ENCODE assay signal across 16 cellular contexts in genomic region chr6:54010340-54011276, GRCh38.
A peak's percentile ranks its signal among the peaks of the same experiment; 100 is the strongest.
DNase-seq lines count a peak whose midpoint lies in the region; TF ChIP-seq lines count a peak whose summit lies in the region.
"Had no signal": no experiment of that assay in that cellular context is flagged by ENCODE, and none has a peak within 500 bp of the region (broad histone marks: within the 10 kb centered on the region; RNA-seq: fewer than 3 reads in every experiment).

No MANE protein-coding gene starts in this region.

- H3K4me1 Mint-ChIP-seq in glutamatergic neuron (ENCODE audit: low read depth, unreplicated experiment), result no peaks in the 10 kb centered on the region

- H3K9ac ChIP-seq in BLaER1 treated with 17β-estradiol and CSF1 and Interleukin-3, amounts not matched to agents 10 nM and 100 nM, result peak overlapping the region in 1 of 11 experiments; percentile 26; a peak in 2 of 22 replicates

- H3K4me3 ChIP-seq in BLaER1 treated with 17β-estradiol and CSF1 and Interleukin-3, amounts not matched to agents 10 nM and 100 nM, result no peak overlapping the region
- peak overlapping the region; percentile 21 to 42 for H3K4me3 ChIP-seq in ascending aorta
- peak overlapping the region; percentile 4 to 25 for H3K4me3 ChIP-seq in right atrium auricular region
- no peak overlapping the region for H3K4me3 ChIP-seq in ovary
- H3K4me3 ChIP-seq in vagina, result no peak overlapping the region
- H3K4me3 ChIP-seq: upper lobe of right lung had no signal

- no peaks in the 10 kb centered on the region for H3K27me3 Mint-ChIP-seq in glutamatergic neuron (ENCODE audit: unreplicated experiment)

- H4K20me1 ChIP-seq in BLaER1 treated with 17β-estradiol and CSF1 and Interleukin-3, amounts not matched to agents 10 nM and 100 nM, result no peaks in the 10 kb centered on the region

- no peak overlapping the region for H3K27ac Mint-ChIP-seq in glutamatergic neuron (ENCODE audit: unreplicated experiment)

- no peaks in the 10 kb centered on the region for H3K9me3 ChIP-seq in BLaER1 treated with 17β-estradiol and CSF1 and Interleukin-3, amounts not matched to agents 10 nM and 100 nM (replicated peaks in 1 of 11)
- H3K9me3 ChIP-seq in ascending aorta (no peaks in the 10 kb centered on the region), right atrium auricular region (peaks cover 0 to 6% of the 10 kb centered on the region in 2 donors), ovary (no peaks in the 10 kb centered on the region), vagina (no peaks in the 10 kb centered on the region)
- H3K9me3 ChIP-seq: upper lobe of right lung had no signal

- 60 to 67% (median 63%) methylated on average over 7 of the region's 7 CpGs for WGBS in ovary, 3 donors

- intact Hi-C loops in ascending aorta (cut with DNase I), result no loop called here
- intact Hi-C loops in ovary (cut with DNase I), result no loop called here
- intact Hi-C loops in vagina (cut with DNase I), result no loop called here

- H3K36me3 Mint-ChIP-seq in glutamatergic neuron (ENCODE audit: unreplicated experiment), result no peaks in the 10 kb centered on the region

- H3K4me1 ChIP-seq in BLaER1 treated with 17β-estradiol and CSF1 and Interleukin-3, amounts not matched to agents 10 nM and 100 nM, result peaks cover 0 to 14% (median 8%) of the 10 kb centered on the region in 10 experiments; a peak in 14 of 20 replicates
- H3K4me1 ChIP-seq in ascending aorta (no peaks in the 10 kb centered on the region), right atrium auricular region (peaks cover 0 to 25% of the 10 kb centered on the region in 2 donors), ovary (ENCODE audit: insufficient read depth) (no peaks in the 10 kb centered on the region), vagina (no peaks in the 10 kb centered on the region)
- H3K4me1 ChIP-seq: upper lobe of right lung had no signal

- DNase-seq in ascending aorta (ENCODE audit: low spot score in 2 of 2) (no peak), right atrium auricular region (ENCODE audit: low spot score) (no peak), renal cortical epithelial cell (ENCODE audit: low read depth) (peak; percentile 64), glutamatergic neuron (no peak), ovary (no peak), vagina (ENCODE audit: extremely low spot score in 2 of 2) (no peak)
- DNase-seq in effector CD8-positive, alpha-beta T cell (lab: John Stamatoyannopoulos, UW), result no peak
- DNase-seq: activated CD4-positive, alpha-beta T cell treated with anti-CD3 and anti-CD28 coated beads, Interleukin-2, amount 50 U/mL, for 48 hours; activated gamma-delta T cell; caudate nucleus; GOT3; MV-4-11; NCI-H446; T1000; upper lobe of right lung had no signal

- peaks cover 1% of the 10 kb centered on the region for H3K9me3 Mint-ChIP-seq in glutamatergic neuron (ENCODE audit: unreplicated experiment)

- H3K27ac ChIP-seq in BLaER1 treated with 17β-estradiol and CSF1 and Interleukin-3, amounts not matched to agents 10 nM and 100 nM, result peak overlapping the region in 1 of 11 experiments; percentile 19; a peak in 1 of 22 replicates
- H3K27ac ChIP-seq in ascending aorta (no peak overlapping the region), right atrium auricular region (peak overlapping the region; percentile 67 to 84), ovary (no peak overlapping the region), vagina (no peak overlapping the region)
- H3K27ac ChIP-seq: upper lobe of right lung had no signal

- no peak overlapping the region for H3K4me3 Mint-ChIP-seq in glutamatergic neuron (ENCODE audit: unreplicated experiment)

- TF ChIP-seq EP300 in ovary (IDR thresholded peaks at IDR 0.05), result no peak

- no peak for TF ChIP-seq POLR2A in ovary (IDR thresholded peaks at IDR 0.05)
- TF ChIP-seq POLR2A in vagina (IDR thresholded peaks at IDR 0.05), result no peak

- H3K4me2 ChIP-seq in BLaER1 treated with 17β-estradiol and CSF1 and Interleukin-3, amounts not matched to agents 10 nM and 100 nM, result peak overlapping the region; percentile 4 to 75 (median 54); a peak in 18 of 22 replicates

- no peaks in the 10 kb centered on the region for H3K27me3 ChIP-seq in BLaER1 treated with 17β-estradiol and CSF1 and Interleukin-3, amounts not matched to agents 10 nM and 100 nM
- H3K27me3 ChIP-seq in ascending aorta, result no peaks in the 10 kb centered on the region
- no peaks in the 10 kb centered on the region for H3K27me3 ChIP-seq in right atrium auricular region
- H3K27me3 ChIP-seq in ovary, result no peaks in the 10 kb centered on the region
- no peaks in the 10 kb centered on the region for H3K27me3 ChIP-seq in vagina
- H3K27me3 ChIP-seq: upper lobe of right lung had no signal

- H3K36me3 ChIP-seq in BLaER1 treated with 17β-estradiol and CSF1 and Interleukin-3, amounts not matched to agents 10 nM and 100 nM, result no peaks in the 10 kb centered on the region
- H3K36me3 ChIP-seq in ascending aorta (no peaks in the 10 kb centered on the region), right atrium auricular region (no peaks in the 10 kb centered on the region), ovary (no peaks in the 10 kb centered on the region), vagina (no peaks in the 10 kb centered on the region)
- H3K36me3 ChIP-seq: upper lobe of right lung had no signal

- TF ChIP-seq CTCF in ascending aorta (IDR thresholded peaks at IDR 0.05) (no peak), right atrium auricular region (IDR thresholded peaks at IDR 0.05) (no peak), glutamatergic neuron (IDR thresholded peaks at IDR 0.05; ENCODE audit: partially characterized antibody, unreplicated experiment) (no peak), ovary (IDR thresholded peaks at IDR 0.05) (no peak), vagina (IDR thresholded peaks at IDR 0.05) (no peak)

Comparison
In these comparisons a context has a peak if more than half of its experiments do, and no peak if none do; other contexts are left out.
1. H3K27ac ChIP-seq: peak in right atrium auricular region (2 of 2); none in ascending aorta (0 of 2), ovary (0 of 2) and vagina (single experiment).
2. H3K4me3 ChIP-seq: peak in ascending aorta (2 of 2) and right atrium auricular region (2 of 2); none in BLaER1 treated with 17β-estradiol and CSF1 and Interleukin-3, amounts not matched to agents 10 nM and 100 nM (0 of 10), ovary (single experiment) and vagina (0 of 2).